In the genomic region with DNA sequence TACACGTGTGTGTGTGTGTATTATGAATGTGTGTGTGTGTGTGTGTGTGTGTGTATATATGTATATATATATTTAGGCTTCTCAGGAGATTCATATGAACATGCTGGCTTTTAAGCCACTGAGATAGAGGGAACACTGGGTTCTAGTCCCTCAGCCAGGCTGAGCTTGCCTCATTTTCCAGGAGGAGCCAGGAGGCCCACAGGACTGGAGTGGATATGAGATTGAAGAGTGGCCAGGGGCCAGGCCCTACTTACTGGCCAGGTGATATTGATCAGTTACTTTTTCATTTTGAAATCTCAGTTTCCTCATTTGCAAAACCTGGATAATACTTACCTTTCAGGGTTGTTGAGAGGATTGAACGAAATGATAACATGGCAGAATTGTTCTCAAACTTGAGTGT, we compare ENCODE assay signal across 8 cellular contexts. TPM values are rescaled to one million over a fixed set of nuclear protein-coding genes. Genes with fewer than 3 reads are reported as not detected.
"Had no signal": no experiment of that assay in that cellular context is flagged by ENCODE, and none has a peak within 500 bp of the region (broad histone marks: within the 10 kb centered on the region; RNA-seq: fewer than 3 reads in every experiment).

No MANE protein-coding gene starts in this region.

- FAIRE-seq: HTR-8/SVneo, K562 had no signal

- ATAC-seq: K562 had no signal

- H3K27ac ChIP-seq: HL-60 had no signal

- H3K4me3 ChIP-seq: K562 had no signal

- DNase-seq: IMR-90, KBM-7, KG1 had no signal

RNA-seq across cellular contexts. Expression of a gene that starts 34.0 kb away (rescaled TPM):
- total RNA-seq: HT-29 had no signal
- polyA plus RNA-seq: IgD-negative memory B cell had no signal
